16 cellular contexts compared by ENCODE assay signal in the genomic region with DNA sequence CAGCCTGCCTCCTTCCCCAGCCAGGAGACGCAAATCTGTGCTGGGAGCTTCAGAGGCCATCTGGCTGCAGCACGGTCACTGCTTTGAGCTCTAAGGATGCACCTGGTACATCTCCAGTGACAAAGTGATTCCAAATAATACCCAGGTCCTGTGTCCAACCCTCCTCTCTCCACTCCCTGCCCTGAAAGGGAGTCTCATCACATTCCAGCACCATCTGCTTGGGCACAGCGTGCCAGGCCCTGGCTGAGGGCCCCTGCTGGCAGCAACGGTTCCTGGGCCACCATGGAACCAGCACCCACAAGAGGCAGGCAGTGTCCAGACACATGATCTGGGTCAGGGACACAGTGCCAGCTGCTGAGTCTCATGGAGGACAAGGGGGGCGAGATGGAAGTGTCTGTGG.
"Had no signal": no experiment of that assay in that cellular context is flagged by ENCODE, and none has a peak within 500 bp of the region (broad histone marks: within the 10 kb centered on the region; RNA-seq: fewer than 3 reads in every experiment).

No MANE protein-coding gene starts in this region.

- ATAC-seq: activated CD4-positive, alpha-beta T cell treated with anti-CD3 and anti-CD28 coated beads for 36 hours; activated CD8-positive, alpha-beta memory T cell treated with anti-CD3 and anti-CD28 coated beads, Interleukin-2, amount 10 ng/mL, durations not matched to agents 7 days and 5 days; upper lobe of right lung had no signal

- H3K4me3 Mint-ChIP-seq: activated CD4-positive, alpha-beta memory T cell treated with anti-CD3 and anti-CD28 coated beads for 36 hours; activated CD4-positive, alpha-beta T cell treated with anti-CD3 and anti-CD28 coated beads for 36 hours; activated CD8-positive, alpha-beta memory T cell treated with anti-CD3 and anti-CD28 coated beads, Interleukin-2, amount 10 ng/mL, durations not matched to agents 7 days and 5 days; activated naive CD4-positive, alpha-beta T cell treated with anti-CD3 and anti-CD28 coated beads, Interleukin-2, amount 50 U/mL, for 24 hours; nephron; stimulated activated effector memory CD8-positive, alpha-beta T cell treated with anti-CD3 and anti-CD28 coated beads, Interleukin-12 subunit alpha, Interleukin-12 subunit beta, amount 100 ng/mL, for 72 hours had no signal

- H3K36me3 ChIP-seq: adrenal gland, thoracic aorta, upper lobe of right lung had no signal

- H3K4me1 Mint-ChIP-seq: activated CD4-positive, alpha-beta T cell treated with anti-CD3 and anti-CD28 coated beads for 36 hours; activated CD8-positive, alpha-beta memory T cell treated with anti-CD3 and anti-CD28 coated beads, Interleukin-2, amount 10 ng/mL, durations not matched to agents 7 days and 5 days; activated naive CD4-positive, alpha-beta T cell treated with anti-CD3 and anti-CD28 coated beads, Interleukin-2, amount 50 U/mL, for 24 hours; stimulated activated effector memory CD8-positive, alpha-beta T cell treated with anti-CD3 and anti-CD28 coated beads, Interleukin-12 subunit alpha, Interleukin-12 subunit beta, amount 100 ng/mL, for 72 hours had no signal

- H3K9me3 Mint-ChIP-seq: activated naive CD4-positive, alpha-beta T cell treated with anti-CD3 and anti-CD28 coated beads, Interleukin-2, amount 50 U/mL, for 24 hours had no signal

- H3K27ac ChIP-seq: adrenal gland, epithelial cell of prostate, thoracic aorta, upper lobe of right lung had no signal

- H3K27me3 Mint-ChIP-seq: activated CD4-positive, alpha-beta memory T cell treated with anti-CD3 and anti-CD28 coated beads for 36 hours; activated CD4-positive, alpha-beta T cell treated with anti-CD3 and anti-CD28 coated beads for 36 hours; activated CD8-positive, alpha-beta memory T cell treated with anti-CD3 and anti-CD28 coated beads, Interleukin-2, amount 10 ng/mL, durations not matched to agents 7 days and 5 days; activated naive CD4-positive, alpha-beta T cell treated with anti-CD3 and anti-CD28 coated beads, Interleukin-2, amount 50 U/mL, for 24 hours had no signal

- H3K27me3 ChIP-seq: adrenal gland, upper lobe of right lung had no signal

- DNase-seq: activated CD4-positive, alpha-beta memory T cell treated with anti-CD3 and anti-CD28 coated beads for 36 hours; activated CD4-positive, alpha-beta T cell treated with anti-CD3 and anti-CD28 coated beads for 36 hours; activated CD8-positive, alpha-beta memory T cell treated with anti-CD3 and anti-CD28 coated beads, Interleukin-2, amount 10 ng/mL, durations not matched to agents 7 days and 5 days; activated T-cell treated with anti-CD3 and anti-CD28 coated beads, Interleukin-2, amount 50 U/mL, for 1 hour; adrenal gland; central memory CD4-positive, alpha-beta T cell; dermis blood vessel endothelial cell; foreskin melanocyte; occipital lobe; upper lobe of right lung had no signal

- H3K36me3 Mint-ChIP-seq: activated CD8-positive, alpha-beta memory T cell treated with anti-CD3 and anti-CD28 coated beads, Interleukin-2, amount 10 ng/mL, durations not matched to agents 7 days and 5 days; stimulated activated effector memory CD8-positive, alpha-beta T cell treated with anti-CD3 and anti-CD28 coated beads, Interleukin-12 subunit alpha, Interleukin-12 subunit beta, amount 100 ng/mL, for 72 hours had no signal

- H3K27ac Mint-ChIP-seq: activated CD4-positive, alpha-beta memory T cell treated with anti-CD3 and anti-CD28 coated beads for 36 hours; activated CD4-positive, alpha-beta T cell treated with anti-CD3 and anti-CD28 coated beads for 36 hours; activated CD8-positive, alpha-beta memory T cell treated with anti-CD3 and anti-CD28 coated beads, Interleukin-2, amount 10 ng/mL, durations not matched to agents 7 days and 5 days; nephron; stimulated activated effector memory CD8-positive, alpha-beta T cell treated with anti-CD3 and anti-CD28 coated beads, Interleukin-12 subunit alpha, Interleukin-12 subunit beta, amount 100 ng/mL, for 72 hours had no signal

- H3K4me3 ChIP-seq: adrenal gland, thoracic aorta, upper lobe of right lung had no signal

- H3K9me3 ChIP-seq: adrenal gland, thoracic aorta, upper lobe of right lung had no signal

- FAIRE-seq: keratinocyte had no signal
